ENCODE assay signal across 23 cellular contexts in the genomic region with DNA sequence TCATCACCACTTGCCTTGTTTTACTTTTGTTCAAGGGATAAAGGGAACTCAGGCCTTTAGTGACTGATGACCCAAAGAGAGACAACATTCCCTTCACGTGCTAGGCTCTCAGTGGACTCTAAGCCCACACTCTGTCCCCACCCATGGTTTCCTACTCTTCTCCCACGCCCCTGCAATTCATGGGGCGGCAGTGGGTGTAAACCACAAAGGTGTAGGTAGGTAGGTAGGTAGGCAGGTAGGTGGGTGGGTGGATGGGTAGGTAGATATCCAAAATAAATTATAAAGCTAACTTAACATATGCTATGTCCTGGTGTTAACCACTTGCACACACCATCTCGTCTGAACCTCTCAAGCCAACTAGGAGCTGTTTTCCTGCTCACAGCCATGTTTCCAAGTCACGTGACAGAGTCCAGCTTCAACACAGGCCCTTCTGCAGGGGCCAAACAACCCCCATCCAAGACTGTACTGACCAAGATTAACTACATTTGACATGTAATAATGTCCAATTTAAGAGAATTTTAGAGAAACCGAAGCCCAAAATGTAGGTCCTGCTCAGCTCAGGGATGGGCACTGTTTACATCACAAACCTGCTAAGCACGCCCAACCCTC. TPM values are rescaled to one million over a fixed set of nuclear protein-coding genes. Genes with fewer than 3 reads are reported as not detected.
A peak's percentile ranks its signal among the peaks of the same experiment; 100 is the strongest.
DNase-seq lines count a peak whose midpoint lies in the region; ATAC-seq and TF ChIP-seq lines count a peak whose summit lies in the region.
"Had no signal": no experiment of that assay in that cellular context is flagged by ENCODE, and none has a peak within 500 bp of the region (broad histone marks: within the 10 kb centered on the region; RNA-seq: fewer than 3 reads in every experiment).

No MANE protein-coding gene starts in this region.

- no peak for TF ChIP-seq POLR2A in gastrocnemius medialis (IDR thresholded peaks at IDR 0.05)

- H3K27ac Mint-ChIP-seq in CD4-positive, alpha-beta memory T cell: peak overlapping the region in 5 of 7 donors; percentile 63 to 92 (median 79)
- H3K27ac Mint-ChIP-seq in T-cell: peak overlapping the region; percentile 81 to 92
- H3K27ac Mint-ChIP-seq: activated CD4-positive, alpha-beta T cell treated with anti-CD3 and anti-CD28 coated beads, Interleukin-2, amount 10 ng/mL, durations not matched to agents 7 days and 5 days; activated T-helper 1 cell treated with anti-CD3 and anti-CD28 coated beads, Interleukin-12 subunit alpha, Interleukin-12 subunit beta, Interleukin-2, Interleukin-4 antibody, amounts not matched to agents 30 ng/mL and 10 ng/mL and 1 ng/mL, durations not matched to agents 14 hours and 24 hours and 36 hours; dendritic cell treated with granulocyte-macrophage colony-stimulating factor and Interleukin-4, amounts not matched to agents 40 ng/mL and 50 ng/mL, for 4 days had no signal

- POLR2A ChIA-PET in CD4-positive, alpha-beta memory T cell (lab: Charles Lee; ENCODE audit: partially characterized antibody): interaction anchor here (0.9 to 3.0 kb wide), 2 partner anchors 22 to 54 kb away, joined by 3 to 15 read pairs; no protein-coding TSS in a partner anchor
- POLR2A ChIA-PET in T-cell (lab: Charles Lee): no interaction called here

- H3K9me3 ChIP-seq in CD4-positive, alpha-beta memory T cell (ENCODE audit: control insufficient read depth in 1 of 2, low read length in 2 of 2): no peaks in the 10 kb centered on the region
- H3K9me3 ChIP-seq in gastrocnemius medialis: no peaks in the 10 kb centered on the region
- H3K9me3 ChIP-seq: gastroesophageal sphincter, left ventricle myocardium inferior, Peyer's patch, spleen, suprapubic skin had no signal

- no peak overlapping the region for H3K4me3 ChIP-seq in CD4-positive, alpha-beta memory T cell (ENCODE audit: low read length in 2 of 2)
- H3K4me3 ChIP-seq in gastrocnemius medialis: no peak overlapping the region
- H3K4me3 ChIP-seq: cardiac muscle cell, gastroesophageal sphincter, left ventricle myocardium inferior, Peyer's patch, spleen, suprapubic skin had no signal

- H3K27me3 ChIP-seq in CD4-positive, alpha-beta memory T cell (ENCODE audit: insufficient read depth, low read length): no peaks in the 10 kb centered on the region
- no peaks in the 10 kb centered on the region for H3K27me3 ChIP-seq in gastrocnemius medialis
- H3K27me3 ChIP-seq: cardiac muscle cell, gastroesophageal sphincter, Peyer's patch, spleen, suprapubic skin had no signal

- intact Hi-C loops in CD4-positive, alpha-beta memory T cell (cut with micrococcal nuclease): no loop called here
- intact Hi-C loops in gastrocnemius medialis (cut with DNase I; ENCODE audit: low total_unique reads): no loop called here

- in situ Hi-C loops in gastrocnemius medialis (cut with MboI; ENCODE audit: low sequenced_read_pairs in 4 of 4): no loop called here

- no peak for TF ChIP-seq CTCF in gastrocnemius medialis (IDR thresholded peaks at IDR 0.05 in 4 of 5, conservative IDR thresholded peaks at IDR 0.05 in 1 of 5)

- peaks cover 30 to 84% (median 62%) of the 10 kb centered on the region in 4 donors for H3K4me1 Mint-ChIP-seq in CD4-positive, alpha-beta memory T cell
- H3K4me1 Mint-ChIP-seq in T-cell: peaks cover 77 to 85% (median 78%) of the 10 kb centered on the region in 3 donors

- H3K36me3 ChIP-seq in CD4-positive, alpha-beta memory T cell (ENCODE audit: insufficient read depth, low read length): peaks cover 34% of the 10 kb centered on the region
- no peaks in the 10 kb centered on the region for H3K36me3 ChIP-seq in gastrocnemius medialis
- H3K36me3 ChIP-seq: cardiac muscle cell had no signal

- peaks cover 79% of the 10 kb centered on the region for H3K4me1 ChIP-seq in CD4-positive, alpha-beta memory T cell (ENCODE audit: insufficient read depth, low read length)
- peaks cover 92 to 98% of the 10 kb centered on the region in 2 donors for H3K4me1 ChIP-seq in gastrocnemius medialis

- no peaks in the 10 kb centered on the region for H3K27me3 Mint-ChIP-seq in CD4-positive, alpha-beta memory T cell
- H3K27me3 Mint-ChIP-seq in T-cell: no peaks in the 10 kb centered on the region
- H3K27me3 Mint-ChIP-seq: activated CD4-positive, alpha-beta T cell treated with anti-CD3 and anti-CD28 coated beads, Interleukin-2, amount 10 ng/mL, durations not matched to agents 7 days and 5 days; activated naive CD4-positive, alpha-beta T cell treated with anti-CD3 and anti-CD28 coated beads, Interleukin-2, amount 10 ng/mL, durations not matched to agents 7 days and 5 days; naive B cell had no signal

- no peaks in the 10 kb centered on the region for H3K9me3 Mint-ChIP-seq in CD4-positive, alpha-beta memory T cell
- H3K9me3 Mint-ChIP-seq in T-cell: no peaks in the 10 kb centered on the region
- H3K9me3 Mint-ChIP-seq: activated CD4-positive, alpha-beta T cell treated with anti-CD3 and anti-CD28 coated beads, Interleukin-2, amount 10 ng/mL, durations not matched to agents 7 days and 5 days; activated naive CD4-positive, alpha-beta T cell treated with anti-CD3 and anti-CD28 coated beads, Interleukin-2, amount 10 ng/mL, durations not matched to agents 7 days and 5 days; activated T-helper 1 cell treated with anti-CD3 and anti-CD28 coated beads, Interleukin-12 subunit alpha, Interleukin-12 subunit beta, Interleukin-2, Interleukin-4 antibody, amounts not matched to agents 30 ng/mL and 10 ng/mL and 1 ng/mL, durations not matched to agents 14 hours and 24 hours and 36 hours; dendritic cell treated with granulocyte-macrophage colony-stimulating factor and Interleukin-4, amounts not matched to agents 40 ng/mL and 50 ng/mL, for 4 days; naive B cell had no signal

- H3K36me3 Mint-ChIP-seq in CD4-positive, alpha-beta memory T cell: peaks cover 12 to 56% of the 10 kb centered on the region in 2 donors
- H3K36me3 Mint-ChIP-seq in T-cell: peaks cover 20% of the 10 kb centered on the region
- H3K36me3 Mint-ChIP-seq: naive B cell had no signal

- DNase-seq in CD4-positive, alpha-beta memory T cell: no peak
- DNase-seq in T-cell (no peak), gastrocnemius medialis (no peak), NCI-H2227 treated with DMSO at 0.1 percent for 48 hours (lab: John Stamatoyannopoulos, UW) (no peak), NCI-H2107 (lab: John Stamatoyannopoulos, UW) (no peak)
- DNase-seq: activated CD4-positive, alpha-beta T cell treated with anti-CD3 and anti-CD28 coated beads, Interleukin-2, amount 10 ng/mL, durations not matched to agents 7 days and 5 days; activated naive CD4-positive, alpha-beta T cell treated with anti-CD3 and anti-CD28 coated beads, Interleukin-2, amount 10 ng/mL, durations not matched to agents 7 days and 5 days; DMS153; left ventricle myocardium inferior; naive B cell; NCI-H1417; NCI-H2029 treated with DMSO at 0.1 percent for 48 hours; NCI-H345; Peyer's patch; SIG-M5; spleen had no signal

- no peak overlapping the region for H3K27ac ChIP-seq in CD4-positive, alpha-beta memory T cell (ENCODE audit: low read depth, low read length)
- H3K27ac ChIP-seq in cingulate gyrus (ENCODE audit: low read depth, low read length) (peak overlapping the region; percentile 72), gastrocnemius medialis (peak overlapping the region; percentile 56 to 84 (median 75))
- H3K27ac ChIP-seq: cardiac muscle cell, gastroesophageal sphincter, left ventricle myocardium inferior, Peyer's patch, spleen, suprapubic skin had no signal

- no peak for ATAC-seq in T-cell (replicated peaks in 1 of 4)
- no peak for ATAC-seq in gastrocnemius medialis
- ATAC-seq in HG03521 (IDR thresholded peaks at IDR 0.05; ENCODE audit: unreplicated experiment): no peak
- ATAC-seq: gastroesophageal sphincter had no signal

- H3K4me3 Mint-ChIP-seq in CD4-positive, alpha-beta memory T cell: no peak overlapping the region
- H3K4me3 Mint-ChIP-seq in T-cell: no peak overlapping the region
- H3K4me3 Mint-ChIP-seq: activated CD4-positive, alpha-beta T cell treated with anti-CD3 and anti-CD28 coated beads, Interleukin-2, amount 10 ng/mL, durations not matched to agents 7 days and 5 days; activated naive CD4-positive, alpha-beta T cell treated with anti-CD3 and anti-CD28 coated beads, Interleukin-2, amount 10 ng/mL, durations not matched to agents 7 days and 5 days; activated T-helper 1 cell treated with anti-CD3 and anti-CD28 coated beads, Interleukin-12 subunit alpha, Interleukin-12 subunit beta, Interleukin-2, Interleukin-4 antibody, amounts not matched to agents 30 ng/mL and 10 ng/mL and 1 ng/mL, durations not matched to agents 14 hours and 24 hours and 36 hours; dendritic cell treated with granulocyte-macrophage colony-stimulating factor and Interleukin-4, amounts not matched to agents 40 ng/mL and 50 ng/mL, for 4 days had no signal

- CTCF ChIA-PET in CD4-positive, alpha-beta memory T cell (lab: Charles Lee; ENCODE audit: partially characterized antibody): interaction anchor here (1.0 to 3.6 kb wide), 14 partner anchors 13 to 68 kb away, joined by 3 to 23 read pairs (median 5); no protein-coding TSS in a partner anchor
- CTCF ChIA-PET in T-cell (lab: Charles Lee): interaction anchor here (0.7 to 0.8 kb wide), 3 partner anchors 9 to 19 kb away, joined by 3 read pairs; no protein-coding TSS in a partner anchor

RNA-seq across cellular contexts. Expression of a gene that starts 33.7 kb away (rescaled TPM):
- total RNA-seq in CD4-positive, alpha-beta memory T cell: 10 to 100 TPM; 62.2 to 71.6 TPM
- polyA plus RNA-seq in CD4-positive, alpha-beta memory T cell: 10 to 100 TPM in 1 of 2 donors, 1 to 10 TPM in 1; 7.5 to 14.6 TPM
- 100 to 1,000 TPM in 1 of 5 donors, 10 to 100 TPM in 4; 78.7 to 125 (median 93.2) TPM for total RNA-seq in T-cell
- total RNA-seq in gastrocnemius medialis: 10 to 100 TPM in 1 of 4 donors, 1 to 10 TPM in 3; 5.9 to 14.1 (median 8.0) TPM

Comparison
In these comparisons a context has a peak if more than half of its experiments do, and no peak if none do; other contexts are left out.
1. RNA of a gene that starts 33.7 kb away (total RNA-seq): 78.7 to 125 TPM in T-cell and 62.2 to 71.6 TPM in CD4-positive, alpha-beta memory T cell; 5.9 to 14.1 TPM in gastrocnemius medialis; every median in the first group is over 4 times any median in the second.